Comparison of ENCODE assay signal across 8 cellular contexts in genomic region chr17:50634123-50634914, GRCh38. TPM values are rescaled to one million over a fixed set of nuclear protein-coding genes. Genes with fewer than 3 reads are reported as not detected.
A peak's percentile ranks its signal among the peaks of the same experiment; 100 is the strongest.
DNase-seq lines count a peak whose midpoint lies in the region; ATAC-seq and TF ChIP-seq lines count a peak whose summit lies in the region.

ABCC3 (plus strand) TSS chr17:50634881; CDS start chr17:50634937, 56 bp downstream.

- H3K27me3 Mint-ChIP-seq in activated naive CD8-positive, alpha-beta T cell, result peaks cover 43% of the 10 kb centered on the region
- peaks cover 64% of the 10 kb centered on the region for H3K27me3 Mint-ChIP-seq in activated naive CD8-positive, alpha-beta T cell treated with anti-CD3 and anti-CD28 coated beads, Interleukin-2, amount 50 U/mL, for 24 hours
- peaks cover 74% of the 10 kb centered on the region for H3K27me3 Mint-ChIP-seq in activated CD8-positive, alpha-beta memory T cell treated with anti-CD3 and anti-CD28 coated beads, Interleukin-2, amount 10 ng/mL, durations not matched to agents 7 days and 5 days
- peaks cover 10 to 15% (median 14%) of the 10 kb centered on the region in 3 donors for H3K27me3 Mint-ChIP-seq in immature natural killer cell (ENCODE audit: low read depth in 3 of 3)

- no peak for ATAC-seq in activated naive CD8-positive, alpha-beta T cell treated with anti-CD3 and anti-CD28 coated beads, Interleukin-2, amount 50 U/mL, for 24 hours
- ATAC-seq in left lung (peak; percentile 73), GM21423 (IDR thresholded peaks at IDR 0.05; ENCODE audit: unreplicated experiment) (no peak)
- ATAC-seq in activated CD8-positive, alpha-beta memory T cell treated with anti-CD3 and anti-CD28 coated beads, Interleukin-2, amount 10 ng/mL, durations not matched to agents 7 days and 5 days, result no peak

- H3K36me3 ChIP-seq in mammary epithelial cell (ENCODE audit: insufficient read depth, low read length) (no peaks in the 10 kb centered on the region), left lung (no peaks in the 10 kb centered on the region), thyroid gland (no peaks in the 10 kb centered on the region)

- TF ChIP-seq POLR2A in thyroid gland (IDR thresholded peaks at IDR 0.05), result peak in 1 of 2 donors; percentile 58

- in situ Hi-C loops in mammary epithelial cell (cut with MboI; ENCODE audit: low sequenced_read_pairs in 2 of 2), result loop anchor here in 1 of 2 donors (10.0 kb wide), 2 partner anchors 60 to 150 kb away; no protein-coding TSS in a partner anchor

- no peaks in the 10 kb centered on the region for H3K9me3 Mint-ChIP-seq in activated naive CD8-positive, alpha-beta T cell (ENCODE audit: low read depth)
- no peaks in the 10 kb centered on the region for H3K9me3 Mint-ChIP-seq in activated naive CD8-positive, alpha-beta T cell treated with anti-CD3 and anti-CD28 coated beads, Interleukin-2, amount 50 U/mL, for 24 hours
- H3K9me3 Mint-ChIP-seq in activated CD8-positive, alpha-beta memory T cell treated with anti-CD3 and anti-CD28 coated beads, Interleukin-2, amount 10 ng/mL, durations not matched to agents 7 days and 5 days (ENCODE audit: low read depth), result no peaks in the 10 kb centered on the region
- H3K9me3 Mint-ChIP-seq in immature natural killer cell, result peaks cover 0 to 3% (median 0%) of the 10 kb centered on the region in 6 donors

- no peak for DNase-seq in activated naive CD8-positive, alpha-beta T cell treated with anti-CD3 and anti-CD28 coated beads, Interleukin-2, amount 50 U/mL, for 24 hours
- DNase-seq in mammary epithelial cell (no peak), left lung (peak; percentile 76 to 92), thyroid gland (peak; percentile 82 to 85), immature natural killer cell (no peak)
- DNase-seq in activated CD8-positive, alpha-beta memory T cell treated with anti-CD3 and anti-CD28 coated beads, Interleukin-2, amount 10 ng/mL, durations not matched to agents 7 days and 5 days, result no peak

- 39% methylated on average over 24 of the region's 50 CpGs for WGBS in mammary epithelial cell (ENCODE audit: low coverage, missing lambda C conversion rate)
- WGBS in thyroid gland, 2 donors, result 22 to 26% methylated on average over 33 to 34 of the region's 50 CpGs

- H3K9ac ChIP-seq in mammary epithelial cell (ENCODE audit: insufficient read depth, low read length), result peak within 1 kb of the TSS; percentile 25

- H3K4me1 Mint-ChIP-seq in activated naive CD8-positive, alpha-beta T cell (ENCODE audit: low read depth), result no peaks in the 10 kb centered on the region
- no peaks in the 10 kb centered on the region for H3K4me1 Mint-ChIP-seq in activated naive CD8-positive, alpha-beta T cell treated with anti-CD3 and anti-CD28 coated beads, Interleukin-2, amount 50 U/mL, for 24 hours
- H3K4me1 Mint-ChIP-seq in activated CD8-positive, alpha-beta memory T cell treated with anti-CD3 and anti-CD28 coated beads, Interleukin-2, amount 10 ng/mL, durations not matched to agents 7 days and 5 days, result no peaks in the 10 kb centered on the region
- H3K4me1 Mint-ChIP-seq in immature natural killer cell, result no peaks in the 10 kb centered on the region

- peak within 1 kb of the TSS; percentile 33 for H3K4me3 Mint-ChIP-seq in activated naive CD8-positive, alpha-beta T cell
- no peak within 1 kb of the TSS for H3K4me3 Mint-ChIP-seq in activated naive CD8-positive, alpha-beta T cell treated with anti-CD3 and anti-CD28 coated beads, Interleukin-2, amount 50 U/mL, for 24 hours
- H3K4me3 Mint-ChIP-seq in activated CD8-positive, alpha-beta memory T cell treated with anti-CD3 and anti-CD28 coated beads, Interleukin-2, amount 10 ng/mL, durations not matched to agents 7 days and 5 days, result no peak within 1 kb of the TSS
- H3K4me3 Mint-ChIP-seq in immature natural killer cell, result peak within 1 kb of the TSS in 1 of 5 donors; percentile 15

- H3K27me3 ChIP-seq in mammary epithelial cell (ENCODE audit: insufficient read depth, low read length), result no peaks in the 10 kb centered on the region
- peaks cover 0 to 68% of the 10 kb centered on the region in 2 donors for H3K27me3 ChIP-seq in left lung
- H3K27me3 ChIP-seq in thyroid gland, result no peaks in the 10 kb centered on the region

- H3K9me3 ChIP-seq in mammary epithelial cell (replicated peaks; ENCODE audit: insufficient read depth, low read length) (no peaks in the 10 kb centered on the region), left lung (no peaks in the 10 kb centered on the region), thyroid gland (no peaks in the 10 kb centered on the region)

- dilution Hi-C loops in mammary epithelial cell (cut with HindIII; ENCODE audit: low sequenced_read_pairs), result loop anchor here (10.0 kb wide), 1 partner anchor 50 kb away; no protein-coding TSS in a partner anchor

- peaks cover 34% of the 10 kb centered on the region for H3K79me2 ChIP-seq in mammary epithelial cell (ENCODE audit: insufficient read depth, low read length)

- H3K4me2 ChIP-seq in mammary epithelial cell (ENCODE audit: insufficient read depth, low read depth, low read length), result peak within 1 kb of the TSS; percentile 90

- H3K27ac Mint-ChIP-seq in activated naive CD8-positive, alpha-beta T cell, result no peak within 1 kb of the TSS
- H3K27ac Mint-ChIP-seq in activated naive CD8-positive, alpha-beta T cell treated with anti-CD3 and anti-CD28 coated beads, Interleukin-2, amount 50 U/mL, for 24 hours, result no peak within 1 kb of the TSS
- H3K27ac Mint-ChIP-seq in activated CD8-positive, alpha-beta memory T cell treated with anti-CD3 and anti-CD28 coated beads, Interleukin-2, amount 10 ng/mL, durations not matched to agents 7 days and 5 days, result no peak within 1 kb of the TSS
- H3K27ac Mint-ChIP-seq in immature natural killer cell, result peak within 1 kb of the TSS in 1 of 6 donors; percentile 14

- H3K4me1 ChIP-seq in mammary epithelial cell (ENCODE audit: insufficient read depth, low read length) (peaks cover 44% of the 10 kb centered on the region), left lung (peaks cover 17 to 57% of the 10 kb centered on the region in 2 donors), thyroid gland (peaks cover 29 to 34% of the 10 kb centered on the region in 2 donors)

- no TSS peak for BruUV-seq in mammary epithelial cell (replicated peaks; lab: Mats Ljungman, UMichigan)

- intact Hi-C loops in mammary epithelial cell (cut with micrococcal nuclease), result loop anchor here (1.0 to 10.0 kb wide), 2 partner anchors 61 to 320 kb away; no protein-coding TSS in a partner anchor
- intact Hi-C loops in left lung (cut with DNase I), result loop anchor here in 1 of 2 donors (10.0 kb wide), 1 partner anchor 50 kb away; no protein-coding TSS in a partner anchor
- intact Hi-C loops in thyroid gland (cut with DNase I), result loop anchor here (5.0 kb wide), 2 partner anchors 48 to 63 kb away; no protein-coding TSS in a partner anchor

- H4K20me1 ChIP-seq in mammary epithelial cell (ENCODE audit: insufficient read depth, low read length), result no peaks in the 10 kb centered on the region

- H3K27ac ChIP-seq in mammary epithelial cell (ENCODE audit: insufficient read depth, low read depth, low read length) (peak within 1 kb of the TSS; percentile 14), left lung (peak within 1 kb of the TSS; percentile 66 to 81), thyroid gland (peak within 1 kb of the TSS in 1 of 3 donors; percentile 15)

- H3K36me3 Mint-ChIP-seq in activated naive CD8-positive, alpha-beta T cell, result no peaks in the 10 kb centered on the region
- H3K36me3 Mint-ChIP-seq in activated naive CD8-positive, alpha-beta T cell treated with anti-CD3 and anti-CD28 coated beads, Interleukin-2, amount 50 U/mL, for 24 hours (ENCODE audit: low read depth), result no peaks in the 10 kb centered on the region
- H3K36me3 Mint-ChIP-seq in activated CD8-positive, alpha-beta memory T cell treated with anti-CD3 and anti-CD28 coated beads, Interleukin-2, amount 10 ng/mL, durations not matched to agents 7 days and 5 days, result no peaks in the 10 kb centered on the region
- no peaks in the 10 kb centered on the region for H3K36me3 Mint-ChIP-seq in immature natural killer cell

- peak within 1 kb of the TSS; percentile 84 for H2AFZ ChIP-seq in mammary epithelial cell (ENCODE audit: low read depth, low read length)

- CTCF ChIA-PET in mammary epithelial cell (lab: Charles Lee; ENCODE audit: low non-redundant PET), result no interaction called here
- CTCF ChIA-PET in activated CD8-positive, alpha-beta memory T cell treated with anti-CD3 and anti-CD28 coated beads, Interleukin-2, amount 10 ng/mL, durations not matched to agents 7 days and 5 days (lab: Charles Lee), result no interaction called here

- TF ChIP-seq CTCF in mammary epithelial cell (conservative IDR thresholded peaks at IDR 0.05 in 1 of 2, IDR thresholded peaks at IDR 0.05 in 1 of 2; ENCODE audit: extremely low read depth in 1 of 2, insufficient read depth in 1 of 2, low read depth in 1 of 2, low read length in 2 of 2) (no peak), left lung (IDR thresholded peaks at IDR 0.05) (no peak), thyroid gland (IDR thresholded peaks at IDR 0.05) (peak in 1 of 6 experiments; percentile 6)

- H3K4me3 ChIP-seq in mammary epithelial cell (replicated peaks in 1 of 3; ENCODE audit: insufficient read depth in 1 of 3, low read depth in 2 of 3, low read length in 3 of 3) (peak within 1 kb of the TSS; percentile 55 to 77 (median 63)), left lung (peak within 1 kb of the TSS; percentile 61 to 68), thyroid gland (replicated peaks in 1 of 3) (peak within 1 kb of the TSS; percentile 6 to 50 (median 49))

RNA-seq across cellular contexts. Expression of gene ABCC3, which starts in this region (rescaled TPM):
- total RNA-seq in mammary epithelial cell (100 to 1,000 TPM in 1 of 2 donors, 10 to 100 TPM in 1; 80.7 to 113 TPM), left lung (100 to 1,000 TPM in 1 of 2 donors, 10 to 100 TPM in 1; 52.3 to 120 TPM), thyroid gland (100 to 1,000 TPM in 2 of 4 donors, 10 to 100 TPM in 2; 51.0 to 189 (median 131) TPM)
- polyA plus RNA-seq in mammary epithelial cell (49.6 TPM), immature natural killer cell (1 to 10 TPM in 1 of 3 donors, under 1 TPM in 1, not detected in 1; 0.52 to 1.2 TPM)
- 62.4 TPM for polyA minus RNA-seq in mammary epithelial cell
- not detected for total RNA-seq in activated CD8-positive, alpha-beta memory T cell treated with anti-CD3 and anti-CD28 coated beads, Interleukin-2, amount 10 ng/mL, durations not matched to agents 7 days and 5 days

Comparison
In these comparisons a context has a peak if more than half of its experiments do, and no peak if none do; other contexts are left out.
1. RNA of gene ABCC3 (total RNA-seq): 51.0 to 189 TPM in thyroid gland, 52.3 to 120 TPM in left lung and 80.7 to 113 TPM in mammary epithelial cell; not detected in activated CD8-positive, alpha-beta memory T cell treated with anti-CD3 and anti-CD28 coated beads, Interleukin-2, amount 10 ng/mL, durations not matched to agents 7 days and 5 days; every median in the first group is over 10 times any median in the second.
2. RNA of gene ABCC3 (polyA plus RNA-seq): 49.6 TPM in mammary epithelial cell (single experiment); 0.52 to 1.2 TPM in immature natural killer cell; every median in the first group is over 10 times any median in the second.
3. DNase-seq: peak in left lung (2 of 2) and thyroid gland (2 of 2); none in activated naive CD8-positive, alpha-beta T cell treated with anti-CD3 and anti-CD28 coated beads, Interleukin-2, amount 50 U/mL, for 24 hours (single experiment), mammary epithelial cell (single experiment), activated CD8-positive, alpha-beta memory T cell treated with anti-CD3 and anti-CD28 coated beads, Interleukin-2, amount 10 ng/mL, durations not matched to agents 7 days and 5 days (single experiment) and immature natural killer cell (0 of 3).
4. Peak in every context shown above with its lines, with median percentiles within 50 percentile points of each other: H3K4me3 ChIP-seq.